In genomic region chr19:56367829-56368711, GRCh38 we compare ENCODE assay signal across 8 cellular contexts. TPM values are rescaled to one million over a fixed set of nuclear protein-coding genes. Genes with fewer than 3 reads are reported as not detected.
DNase-seq lines count a peak whose midpoint lies in the region; FAIRE-seq and TF ChIP-seq lines count a peak whose summit lies in the region.

No MANE protein-coding gene starts in this region.

- H3K4me3 Mint-ChIP-seq in activated naive CD4-positive, alpha-beta T cell treated with anti-CD3 and anti-CD28 coated beads, Interleukin-2, amount 10 ng/mL, durations not matched to agents 7 days and 5 days: peak overlapping the region; percentile 84
- peak overlapping the region; percentile 95 for H3K4me3 Mint-ChIP-seq in neural crest cell

- DNase-seq in GM13977 (ENCODE audit: low spot score): peak; percentile 76
- peak; percentile 71 for DNase-seq in HTR-8/SVneo (ENCODE audit: insufficient read length, low spot score)
- peak; percentile 37 for DNase-seq in SHP77 treated with DMSO at 0.1 percent for 48 hours (lab: John Stamatoyannopoulos, UW)
- DNase-seq in activated naive CD4-positive, alpha-beta T cell treated with anti-CD3 and anti-CD28 coated beads, Interleukin-2, amount 10 ng/mL, durations not matched to agents 7 days and 5 days: peak; percentile 88
- peak; percentile 31 to 72 for DNase-seq in frontal cortex (ENCODE audit: low spot score in 2 of 2)
- peak; percentile 57 for DNase-seq in neural crest cell (ENCODE audit: low read depth, low spot score)
- DNase-seq in stimulated activated naive CD4-positive, alpha-beta T cell treated with Interleukin-2 at 50 U/mL for 16 hours (lab: John Stamatoyannopoulos, UW): peak; percentile 58
- DNase-seq in A172 (ENCODE audit: low spot score): no peak

- TF ChIP-seq CTCF in GM13977 (IDR thresholded peaks at IDR 0.05; ENCODE audit: extremely low read depth, insufficient read depth, missing control alignments): no peak
- peak; percentile 31 for TF ChIP-seq CTCF in neural crest cell (conservative IDR thresholded peaks at IDR 0.05)

- peak; percentile 96 for FAIRE-seq in HTR-8/SVneo (lab: Jason Lieb, UNC)
- no peak for FAIRE-seq in frontal cortex (lab: Jason Lieb, UNC)

- peaks cover 64% of the 10 kb centered on the region for H3K9me3 Mint-ChIP-seq in activated naive CD4-positive, alpha-beta T cell treated with anti-CD3 and anti-CD28 coated beads, Interleukin-2, amount 10 ng/mL, durations not matched to agents 7 days and 5 days
- peaks cover 22% of the 10 kb centered on the region for H3K9me3 Mint-ChIP-seq in neural crest cell

- peaks cover 20% of the 10 kb centered on the region for H3K4me1 Mint-ChIP-seq in activated naive CD4-positive, alpha-beta T cell treated with anti-CD3 and anti-CD28 coated beads, Interleukin-2, amount 10 ng/mL, durations not matched to agents 7 days and 5 days
- peaks cover 19% of the 10 kb centered on the region for H3K4me1 Mint-ChIP-seq in neural crest cell

- H3K27me3 Mint-ChIP-seq in activated naive CD4-positive, alpha-beta T cell treated with anti-CD3 and anti-CD28 coated beads, Interleukin-2, amount 10 ng/mL, durations not matched to agents 7 days and 5 days: peaks cover 9% of the 10 kb centered on the region
- H3K27me3 Mint-ChIP-seq in neural crest cell (ENCODE audit: low read depth): no peaks in the 10 kb centered on the region

- in situ Hi-C loops in GM13977 (cut with MboI; ENCODE audit: low pct_unique_long_range_greater_than_20kb, low sequenced_read_pairs, unreplicated experiment): no loop called here

- peak overlapping the region; percentile 88 for H3K27ac Mint-ChIP-seq in activated naive CD4-positive, alpha-beta T cell treated with anti-CD3 and anti-CD28 coated beads, Interleukin-2, amount 10 ng/mL, durations not matched to agents 7 days and 5 days
- H3K27ac Mint-ChIP-seq in neural crest cell (ENCODE audit: unreplicated experiment): peak overlapping the region; percentile 93

- CTCF ChIA-PET in activated naive CD4-positive, alpha-beta T cell treated with anti-CD3 and anti-CD28 coated beads, Interleukin-2, amount 10 ng/mL, durations not matched to agents 7 days and 5 days (lab: Charles Lee): interaction anchor here (2.8 kb wide), 1 partner anchor 20 kb away, joined by 11 read pairs; no protein-coding TSS in a partner anchor

- peaks cover 34% of the 10 kb centered on the region for H3K36me3 Mint-ChIP-seq in activated naive CD4-positive, alpha-beta T cell treated with anti-CD3 and anti-CD28 coated beads, Interleukin-2, amount 10 ng/mL, durations not matched to agents 7 days and 5 days
- peaks cover 38% of the 10 kb centered on the region for H3K36me3 Mint-ChIP-seq in neural crest cell (ENCODE audit: low read depth)

RNA-seq across cellular contexts. Expression of gene ZNF582, which starts 25.3 kb away (rescaled TPM):
- total RNA-seq in frontal cortex (4.5 TPM), neural crest cell (4.2 and 5.1 TPM in 2 replicates)
- 0.31 and 1.5 TPM in 2 replicates for total RNA-seq in A172 (2014; rRNA removed; shearing (Covaris generic))

RNA-seq across cellular contexts. Expression of gene ZNF583, which starts 36.1 kb away (rescaled TPM):
- total RNA-seq in frontal cortex: 55.4 TPM
- 9.2 and 9.8 TPM in 2 replicates for total RNA-seq in neural crest cell
- 11.5 and 14.0 TPM in 2 replicates for total RNA-seq in A172 (2014; rRNA removed; shearing (Covaris generic))

RNA-seq across cellular contexts. Expression of gene ZSCAN5A, which starts 53.4 kb away (rescaled TPM):
- total RNA-seq in frontal cortex (4.1 TPM), neural crest cell (11.6 and 14.7 TPM in 2 replicates)
- 4.2 and 6.6 TPM in 2 replicates for total RNA-seq in A172 (2014; rRNA removed; shearing (Covaris generic))
